In genomic region chr12:54056110-54056509, GRCh38 we compare ENCODE assay signal across 25 cellular contexts. TPM values are rescaled to one million over a fixed set of nuclear protein-coding genes. Genes with fewer than 3 reads are reported as not detected.
"Had no signal": no experiment of that assay in that cellular context is flagged by ENCODE, and none has a peak within 500 bp of the region (broad histone marks: within the 10 kb centered on the region; RNA-seq: fewer than 3 reads in every experiment).

No MANE protein-coding gene starts in this region.

- FAIRE-seq: kidney, pancreas, small intestine had no signal

- H3K27ac ChIP-seq: body of pancreas, colonic mucosa, gastrocnemius medialis, heart left ventricle, pancreas, right lobe of liver had no signal

- H3K9me3 ChIP-seq: body of pancreas, colonic mucosa, gastrocnemius medialis, heart left ventricle, pancreas, right lobe of liver, tibial nerve had no signal

- H3K36me3 ChIP-seq: colonic mucosa, gastrocnemius medialis, heart left ventricle, pancreas, right lobe of liver, tibial nerve had no signal

- H3K27ac Mint-ChIP-seq: activated B cell treated with CpG ODN at 0.5 μM for 24 hours; activated CD8-positive, alpha-beta T cell treated with anti-CD3 and anti-CD28 coated beads for 36 hours; activated naive CD8-positive, alpha-beta T cell treated with anti-CD3 and anti-CD28 coated beads, Interleukin-2, amount 10 ng/mL, durations not matched to agents 7 days and 5 days; activated T-helper 2 cell treated with anti-CD3 and anti-CD28 coated beads, Interferon-gamma antibody, Interleukin-2, Interleukin-4, amounts not matched to agents 10 μg/mL and 5 μg/mL and 100 μg/mL, durations not matched to agents 14 hours and 24 hours and 36 hours; stimulated activated naive CD8-positive, alpha-beta T cell treated with anti-CD3 and anti-CD28 coated beads, Interleukin-15, Interleukin-2, amounts not matched to agents 100 ng/mL and 50 ng/mL, for 24 hours; T-cell had no signal

- H3K36me3 Mint-ChIP-seq: T-cell had no signal

- ATAC-seq: activated CD8-positive, alpha-beta T cell treated with anti-CD3 and anti-CD28 coated beads for 36 hours; body of pancreas; gastrocnemius medialis; heart left ventricle; left lobe of liver; pancreas; right lobe of liver; T-cell had no signal

- H3K4me3 Mint-ChIP-seq: activated CD8-positive, alpha-beta T cell treated with anti-CD3 and anti-CD28 coated beads for 36 hours; activated naive CD8-positive, alpha-beta T cell treated with anti-CD3 and anti-CD28 coated beads, Interleukin-2, amount 10 ng/mL, durations not matched to agents 7 days and 5 days; stimulated activated naive CD8-positive, alpha-beta T cell treated with anti-CD3 and anti-CD28 coated beads, Interleukin-15, Interleukin-2, amounts not matched to agents 100 ng/mL and 50 ng/mL, for 24 hours; T-cell had no signal

- DNase-seq: activated B cell treated with CpG ODN at 0.5 μM for 24 hours; activated CD4-positive, alpha-beta T cell treated with anti-CD3 and anti-CD28 coated beads for 4 hours; activated CD8-positive, alpha-beta T cell treated with anti-CD3 and anti-CD28 coated beads for 36 hours; activated naive CD4-positive, alpha-beta T cell treated with Interleukin-2 at 50 U/mL for 16 hours; activated naive CD8-positive, alpha-beta T cell treated with anti-CD3 and anti-CD28 coated beads, Interleukin-2, amount 10 ng/mL, durations not matched to agents 7 days and 5 days; activated T-cell treated with anti-CD3 and anti-CD28 coated beads, Interleukin-2, amount 50 U/mL, for 1 hour; amygdala; body of pancreas; caudate nucleus; colonic mucosa; gastrocnemius medialis; heart left ventricle; kidney; pancreas; right lobe of liver; small intestine; stimulated activated CD4-positive, alpha-beta T cell treated with anti-CD3 and anti-CD28 coated beads, Interleukin-15, amount 100 ng/mL, for 24 hours; stimulated activated CD4-positive, alpha-beta T cell treated with anti-CD3 and anti-CD28 coated beads, Interleukin-2, amount 100 ng/mL, for 48 hours; T-cell had no signal

- H3K27me3 ChIP-seq: gastrocnemius medialis had no signal

- H3K4me3 ChIP-seq: body of pancreas, colonic mucosa, gastrocnemius medialis, heart left ventricle, lung, pancreas, right lobe of liver had no signal

- H3K9me3 Mint-ChIP-seq: activated B cell treated with CpG ODN at 0.5 μM for 24 hours; activated CD8-positive, alpha-beta T cell treated with anti-CD3 and anti-CD28 coated beads for 36 hours; activated naive CD8-positive, alpha-beta T cell treated with anti-CD3 and anti-CD28 coated beads, Interleukin-2, amount 10 ng/mL, durations not matched to agents 7 days and 5 days; activated T-helper 2 cell treated with anti-CD3 and anti-CD28 coated beads, Interferon-gamma antibody, Interleukin-2, Interleukin-4, amounts not matched to agents 10 μg/mL and 5 μg/mL and 100 μg/mL, durations not matched to agents 14 hours and 24 hours and 36 hours; stimulated activated naive CD8-positive, alpha-beta T cell treated with anti-CD3 and anti-CD28 coated beads, Interleukin-15, Interleukin-2, amounts not matched to agents 100 ng/mL and 50 ng/mL, for 24 hours; T-cell had no signal

- H3K4me1 ChIP-seq: colonic mucosa, pancreas, right lobe of liver had no signal

RNA-seq across cellular contexts. Expression of gene HOXC4, which starts 2.5 kb away (rescaled TPM):
- total RNA-seq: body of pancreas, colonic mucosa had no signal

RNA-seq across cellular contexts. Expression of gene HOXC5, which starts 23.3 kb away (rescaled TPM):
- total RNA-seq: activated B cell treated with CpG ODN at 0.5 μM for 24 hours; activated CD8-positive, alpha-beta T cell treated with anti-CD3 and anti-CD28 coated beads for 36 hours; activated naive CD8-positive, alpha-beta T cell treated with anti-CD3 and anti-CD28 coated beads, Interleukin-2, amount 10 ng/mL, durations not matched to agents 7 days and 5 days; activated T-helper 2 cell treated with anti-CD3 and anti-CD28 coated beads, Interferon-gamma antibody, Interleukin-2, Interleukin-4, amounts not matched to agents 10 μg/mL and 5 μg/mL and 100 μg/mL, durations not matched to agents 14 hours and 24 hours and 36 hours; body of pancreas; colonic mucosa; heart left ventricle; left lobe of liver; pancreas; right lobe of liver; T-cell had no signal
- polyA plus RNA-seq: heart left ventricle, pancreas had no signal

RNA-seq across cellular contexts. Expression of gene HOXC6, which starts 27.9 kb away (rescaled TPM):
- total RNA-seq: activated B cell treated with CpG ODN at 0.5 μM for 24 hours; activated CD8-positive, alpha-beta T cell treated with anti-CD3 and anti-CD28 coated beads for 36 hours; activated naive CD8-positive, alpha-beta T cell treated with anti-CD3 and anti-CD28 coated beads, Interleukin-2, amount 10 ng/mL, durations not matched to agents 7 days and 5 days; activated T-helper 2 cell treated with anti-CD3 and anti-CD28 coated beads, Interferon-gamma antibody, Interleukin-2, Interleukin-4, amounts not matched to agents 10 μg/mL and 5 μg/mL and 100 μg/mL, durations not matched to agents 14 hours and 24 hours and 36 hours; body of pancreas; left lobe of liver; right lobe of liver; T-cell had no signal

RNA-seq across cellular contexts. Expression of gene HOXC8, which starts 47.3 kb away (rescaled TPM):
- total RNA-seq: activated B cell treated with CpG ODN at 0.5 μM for 24 hours; activated CD8-positive, alpha-beta T cell treated with anti-CD3 and anti-CD28 coated beads for 36 hours; activated naive CD8-positive, alpha-beta T cell treated with anti-CD3 and anti-CD28 coated beads, Interleukin-2, amount 10 ng/mL, durations not matched to agents 7 days and 5 days; activated T-helper 2 cell treated with anti-CD3 and anti-CD28 coated beads, Interferon-gamma antibody, Interleukin-2, Interleukin-4, amounts not matched to agents 10 μg/mL and 5 μg/mL and 100 μg/mL, durations not matched to agents 14 hours and 24 hours and 36 hours; body of pancreas; colonic mucosa; fibroblast of lung; heart left ventricle; left lobe of liver; lung; pancreas; right lobe of liver; T-cell had no signal
- polyA plus RNA-seq: heart left ventricle, pancreas had no signal

RNA-seq across cellular contexts. Expression of gene HOXC9, which starts 56.1 kb away (rescaled TPM):
- total RNA-seq: activated B cell treated with CpG ODN at 0.5 μM for 24 hours; activated CD8-positive, alpha-beta T cell treated with anti-CD3 and anti-CD28 coated beads for 36 hours; activated naive CD8-positive, alpha-beta T cell treated with anti-CD3 and anti-CD28 coated beads, Interleukin-2, amount 10 ng/mL, durations not matched to agents 7 days and 5 days; activated T-helper 2 cell treated with anti-CD3 and anti-CD28 coated beads, Interferon-gamma antibody, Interleukin-2, Interleukin-4, amounts not matched to agents 10 μg/mL and 5 μg/mL and 100 μg/mL, durations not matched to agents 14 hours and 24 hours and 36 hours; body of pancreas; colonic mucosa; fibroblast of lung; heart left ventricle; left lobe of liver; lung; right lobe of liver; T-cell had no signal
- polyA plus RNA-seq: heart left ventricle, small intestine had no signal
